Comparison of ENCODE assay signal across 9 cellular contexts in genomic region chr6:154319231-154319858, GRCh38. TPM values are rescaled to one million over a fixed set of nuclear protein-coding genes. Genes with fewer than 3 reads are reported as not detected.
DNase-seq lines count a peak whose midpoint lies in the region; ATAC-seq and TF ChIP-seq lines count a peak whose summit lies in the region.
"Had no signal": no experiment of that assay in that cellular context is flagged by ENCODE, and none has a peak within 500 bp of the region (broad histone marks: within the 10 kb centered on the region; RNA-seq: fewer than 3 reads in every experiment).

No MANE protein-coding gene starts in this region.

- H3K9me3 Mint-ChIP-seq in chondrocyte (ENCODE audit: low read depth), result no peaks in the 10 kb centered on the region

- ATAC-seq in GM18870 (IDR thresholded peaks at IDR 0.05; ENCODE audit: unreplicated experiment) (peak; percentile 65), HG03571 (IDR thresholded peaks at IDR 0.05; ENCODE audit: unreplicated experiment) (peak; percentile 56), sciatic nerve (peak; percentile 51), GM18868 (IDR thresholded peaks at IDR 0.05; ENCODE audit: unreplicated experiment) (no peak)

- TF ChIP-seq CTCF in chondrocyte (IDR thresholded peaks at IDR 0.05), result no peak

- peak overlapping the region; percentile 42 for H3K4me3 Mint-ChIP-seq in chondrocyte (ENCODE audit: unreplicated experiment)

- H3K4me1 Mint-ChIP-seq in chondrocyte (ENCODE audit: low read depth), result peaks cover 32% of the 10 kb centered on the region

- intact Hi-C loops in sciatic nerve (cut with DNase I), result no loop called here

- peak overlapping the region; percentile 80 for H3K27ac Mint-ChIP-seq in chondrocyte (ENCODE audit: unreplicated experiment)

- DNase-seq in chondrocyte (ENCODE audit: low spot score) (no peak), sciatic nerve (ENCODE audit: low spot score) (no peak), NCI-H128 (lab: John Stamatoyannopoulos, UW; ENCODE audit: unreplicated experiment) (no peak), NCI-H510A treated with DMSO at 0.1 percent for 48 hours (lab: John Stamatoyannopoulos, UW) (no peak)
- DNase-seq in activated CD4-positive, alpha-beta T cell treated with anti-CD3 and anti-CD28 coated beads for 4 hours, result no peak
- DNase-seq: activated CD4-positive, alpha-beta T cell treated with anti-CD3 and anti-CD28 coated beads, Interleukin-2, amount 50 U/mL, for 48 hours had no signal

- no peaks in the 10 kb centered on the region for H3K27me3 Mint-ChIP-seq in chondrocyte (ENCODE audit: low read depth)

- H3K36me3 Mint-ChIP-seq in chondrocyte (ENCODE audit: low read depth), result no peaks in the 10 kb centered on the region

RNA-seq across cellular contexts. Expression of gene IPCEF1, which starts 37.3 kb away (rescaled TPM):
- not detected in 3 replicates for total RNA-seq in chondrocyte
- 5.0 TPM for total RNA-seq in sciatic nerve
